16 cellular contexts compared by ENCODE assay signal in the genomic region with DNA sequence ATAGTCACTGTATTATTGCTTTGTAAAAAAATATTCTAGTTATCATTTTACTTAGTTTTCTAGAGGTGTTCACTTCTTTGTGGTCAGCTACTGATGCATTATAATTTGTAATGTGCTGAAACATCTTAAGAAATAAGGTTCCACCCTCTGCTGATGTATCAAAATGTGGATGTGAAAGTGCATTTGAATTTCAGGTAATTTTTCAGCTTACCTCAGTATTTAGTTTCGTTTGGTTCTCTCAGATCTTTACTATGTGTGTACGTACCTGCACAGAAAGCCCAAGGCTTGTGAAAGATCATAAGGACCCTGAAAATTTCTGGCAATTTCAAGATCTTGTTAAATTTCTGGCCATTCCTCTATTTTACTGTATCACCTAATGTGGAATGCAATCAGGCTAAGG.
"Had no signal": no experiment of that assay in that cellular context is flagged by ENCODE, and none has a peak within 500 bp of the region (broad histone marks: within the 10 kb centered on the region; RNA-seq: fewer than 3 reads in every experiment).

No MANE protein-coding gene starts in this region.

- DNase-seq: dorsolateral prefrontal cortex; effector memory CD4-positive, alpha-beta T cell; heart right ventricle; hypothalamus; kidney glomerular epithelial cell; naive B cell; occipital lobe; pancreas; right cardiac atrium; small intestine; stimulated activated CD4-positive, alpha-beta T cell treated with anti-CD3 and anti-CD28 coated beads, Interleukin-12 subunit alpha, Interleukin-12 subunit beta, amount 100 ng/mL, for 4 hours; stimulated activated naive CD4-positive, alpha-beta T cell treated with Interleukin-2 at 50 U/mL for 16 hours; trophoblast cell had no signal

- H3K4me1 Mint-ChIP-seq: naive B cell, nephron had no signal

- H3K4me3 ChIP-seq: dorsolateral prefrontal cortex, heart right ventricle, pancreas had no signal

- H3K9me3 ChIP-seq: pancreas had no signal

- H3K36me3 Mint-ChIP-seq: naive B cell had no signal

- H3K27ac ChIP-seq: dorsolateral prefrontal cortex, heart right ventricle, pancreas had no signal

- H3K36me3 ChIP-seq: heart right ventricle, pancreas had no signal

- H3K4me1 ChIP-seq: heart right ventricle, pancreas had no signal

- H3K27me3 ChIP-seq: dorsolateral prefrontal cortex, heart right ventricle, pancreas had no signal

- ATAC-seq: esophagus mucosa, heart right ventricle, pancreas, right cardiac atrium had no signal

- H3K4me3 Mint-ChIP-seq: naive B cell, nephron had no signal

- H3K27ac Mint-ChIP-seq: naive B cell, nephron, progenitor cell of endocrine pancreas had no signal

- H3K27me3 Mint-ChIP-seq: naive B cell, progenitor cell of endocrine pancreas had no signal
